Comparison of ENCODE assay signal across 8 cellular contexts in genomic region chr4:113708250-113708649, GRCh38. TPM values are rescaled to one million over a fixed set of nuclear protein-coding genes. Genes with fewer than 3 reads are reported as not detected.
A peak's percentile ranks its signal among the peaks of the same experiment; 100 is the strongest.
DNase-seq lines count a peak whose midpoint lies in the region; ATAC-seq, FAIRE-seq and TF ChIP-seq lines count a peak whose summit lies in the region.

No MANE protein-coding gene starts in this region.

- TF ChIP-seq CTCF in LNCaP clone FGC (IDR thresholded peaks at IDR 0.05; ENCODE audit: control insufficient read depth, extremely low read depth, insufficient read depth): no peak
- no peak for TF ChIP-seq CTCF in fibroblast of villous mesenchyme (IDR thresholded peaks at IDR 0.05; ENCODE audit: insufficient read depth, low read depth, low read length)

- no peak overlapping the region for H3K4me3 ChIP-seq in LNCaP clone FGC (ENCODE audit: low read depth, low read length)
- H3K4me3 ChIP-seq in fibroblast of villous mesenchyme (ENCODE audit: low read depth, low read length): no peak overlapping the region

- peak; percentile 50 for FAIRE-seq in GM18507 (lab: Jason Lieb, UNC)

- DNase-seq in GM18507 (ENCODE audit: extremely low spot score, insufficient read length, low read depth) (no peak), LNCaP clone FGC (ENCODE audit: low read depth) (peak; percentile 86), fibroblast of villous mesenchyme (ENCODE audit: low read depth) (peak; percentile 54), NCI-H524 treated with DMSO at 0.1 percent for 48 hours (lab: John Stamatoyannopoulos, UW) (no peak), NCI-H187 treated with DMSO at 0.1 percent for 48 hours (lab: John Stamatoyannopoulos, UW) (no peak)
- no peak for DNase-seq in activated effector memory CD4-positive, alpha-beta T cell treated with Interleukin-2 at 50 U/mL for 16 hours

- peak; percentile 72 for ATAC-seq in GM21786 (IDR thresholded peaks at IDR 0.05; ENCODE audit: unreplicated experiment)
- no peak for ATAC-seq in HG03025 (IDR thresholded peaks at IDR 0.05; ENCODE audit: low FRiP score, unreplicated experiment)

RNA-seq across cellular contexts. Expression of gene CAMK2D, which starts 53.3 kb away (rescaled TPM):
- total RNA-seq in fibroblast of villous mesenchyme: 84.4 and 161 TPM in 2 replicates

Comparison
In these comparisons a context has a peak if more than half of its experiments do, and no peak if none do; other contexts are left out.
1. DNase-seq: peak in LNCaP clone FGC (single experiment) and fibroblast of villous mesenchyme (single experiment); none in GM18507 (single experiment), NCI-H524 treated with DMSO at 0.1 percent for 48 hours (single experiment), NCI-H187 treated with DMSO at 0.1 percent for 48 hours (single experiment) and activated effector memory CD4-positive, alpha-beta T cell treated with Interleukin-2 at 50 U/mL for 16 hours (single experiment).